ENCODE assay signal across 1 cellular context in the genomic region with DNA sequence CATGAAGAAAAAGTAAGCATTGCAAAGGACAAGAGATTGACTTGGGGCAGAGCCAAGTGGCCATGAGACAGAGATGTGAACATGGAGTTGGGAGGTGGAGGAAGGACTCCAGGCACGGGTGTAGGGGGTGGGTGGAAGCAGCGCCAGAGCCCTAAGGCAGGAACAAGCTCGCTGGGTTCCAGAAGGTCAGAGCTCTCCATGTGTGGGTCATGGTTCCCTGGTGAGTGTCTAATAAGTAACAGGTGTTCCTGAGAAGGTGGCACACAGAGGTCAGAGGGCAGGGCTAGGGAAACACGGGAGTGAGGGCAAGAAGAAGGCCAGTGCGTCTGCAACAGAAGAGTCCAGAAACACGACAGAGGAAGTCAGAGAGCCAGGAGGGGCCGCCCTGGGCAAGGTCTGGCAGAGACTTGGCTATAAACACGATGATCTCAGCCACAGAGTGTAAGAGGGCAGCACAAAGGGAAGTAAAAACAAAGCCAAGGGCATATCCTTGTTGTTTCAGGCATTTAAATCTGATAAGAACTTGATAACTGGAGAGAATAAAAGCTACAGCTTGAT.
TF ChIP-seq lines count a peak whose summit lies in the region.

No MANE protein-coding gene starts in this region.

TF ChIP-seq in GM23338, 12 proteins besides CTCF, POLR2A, EP300 and RAD21 (continued from another document):
- TF ChIP-seq, protein P1, sequence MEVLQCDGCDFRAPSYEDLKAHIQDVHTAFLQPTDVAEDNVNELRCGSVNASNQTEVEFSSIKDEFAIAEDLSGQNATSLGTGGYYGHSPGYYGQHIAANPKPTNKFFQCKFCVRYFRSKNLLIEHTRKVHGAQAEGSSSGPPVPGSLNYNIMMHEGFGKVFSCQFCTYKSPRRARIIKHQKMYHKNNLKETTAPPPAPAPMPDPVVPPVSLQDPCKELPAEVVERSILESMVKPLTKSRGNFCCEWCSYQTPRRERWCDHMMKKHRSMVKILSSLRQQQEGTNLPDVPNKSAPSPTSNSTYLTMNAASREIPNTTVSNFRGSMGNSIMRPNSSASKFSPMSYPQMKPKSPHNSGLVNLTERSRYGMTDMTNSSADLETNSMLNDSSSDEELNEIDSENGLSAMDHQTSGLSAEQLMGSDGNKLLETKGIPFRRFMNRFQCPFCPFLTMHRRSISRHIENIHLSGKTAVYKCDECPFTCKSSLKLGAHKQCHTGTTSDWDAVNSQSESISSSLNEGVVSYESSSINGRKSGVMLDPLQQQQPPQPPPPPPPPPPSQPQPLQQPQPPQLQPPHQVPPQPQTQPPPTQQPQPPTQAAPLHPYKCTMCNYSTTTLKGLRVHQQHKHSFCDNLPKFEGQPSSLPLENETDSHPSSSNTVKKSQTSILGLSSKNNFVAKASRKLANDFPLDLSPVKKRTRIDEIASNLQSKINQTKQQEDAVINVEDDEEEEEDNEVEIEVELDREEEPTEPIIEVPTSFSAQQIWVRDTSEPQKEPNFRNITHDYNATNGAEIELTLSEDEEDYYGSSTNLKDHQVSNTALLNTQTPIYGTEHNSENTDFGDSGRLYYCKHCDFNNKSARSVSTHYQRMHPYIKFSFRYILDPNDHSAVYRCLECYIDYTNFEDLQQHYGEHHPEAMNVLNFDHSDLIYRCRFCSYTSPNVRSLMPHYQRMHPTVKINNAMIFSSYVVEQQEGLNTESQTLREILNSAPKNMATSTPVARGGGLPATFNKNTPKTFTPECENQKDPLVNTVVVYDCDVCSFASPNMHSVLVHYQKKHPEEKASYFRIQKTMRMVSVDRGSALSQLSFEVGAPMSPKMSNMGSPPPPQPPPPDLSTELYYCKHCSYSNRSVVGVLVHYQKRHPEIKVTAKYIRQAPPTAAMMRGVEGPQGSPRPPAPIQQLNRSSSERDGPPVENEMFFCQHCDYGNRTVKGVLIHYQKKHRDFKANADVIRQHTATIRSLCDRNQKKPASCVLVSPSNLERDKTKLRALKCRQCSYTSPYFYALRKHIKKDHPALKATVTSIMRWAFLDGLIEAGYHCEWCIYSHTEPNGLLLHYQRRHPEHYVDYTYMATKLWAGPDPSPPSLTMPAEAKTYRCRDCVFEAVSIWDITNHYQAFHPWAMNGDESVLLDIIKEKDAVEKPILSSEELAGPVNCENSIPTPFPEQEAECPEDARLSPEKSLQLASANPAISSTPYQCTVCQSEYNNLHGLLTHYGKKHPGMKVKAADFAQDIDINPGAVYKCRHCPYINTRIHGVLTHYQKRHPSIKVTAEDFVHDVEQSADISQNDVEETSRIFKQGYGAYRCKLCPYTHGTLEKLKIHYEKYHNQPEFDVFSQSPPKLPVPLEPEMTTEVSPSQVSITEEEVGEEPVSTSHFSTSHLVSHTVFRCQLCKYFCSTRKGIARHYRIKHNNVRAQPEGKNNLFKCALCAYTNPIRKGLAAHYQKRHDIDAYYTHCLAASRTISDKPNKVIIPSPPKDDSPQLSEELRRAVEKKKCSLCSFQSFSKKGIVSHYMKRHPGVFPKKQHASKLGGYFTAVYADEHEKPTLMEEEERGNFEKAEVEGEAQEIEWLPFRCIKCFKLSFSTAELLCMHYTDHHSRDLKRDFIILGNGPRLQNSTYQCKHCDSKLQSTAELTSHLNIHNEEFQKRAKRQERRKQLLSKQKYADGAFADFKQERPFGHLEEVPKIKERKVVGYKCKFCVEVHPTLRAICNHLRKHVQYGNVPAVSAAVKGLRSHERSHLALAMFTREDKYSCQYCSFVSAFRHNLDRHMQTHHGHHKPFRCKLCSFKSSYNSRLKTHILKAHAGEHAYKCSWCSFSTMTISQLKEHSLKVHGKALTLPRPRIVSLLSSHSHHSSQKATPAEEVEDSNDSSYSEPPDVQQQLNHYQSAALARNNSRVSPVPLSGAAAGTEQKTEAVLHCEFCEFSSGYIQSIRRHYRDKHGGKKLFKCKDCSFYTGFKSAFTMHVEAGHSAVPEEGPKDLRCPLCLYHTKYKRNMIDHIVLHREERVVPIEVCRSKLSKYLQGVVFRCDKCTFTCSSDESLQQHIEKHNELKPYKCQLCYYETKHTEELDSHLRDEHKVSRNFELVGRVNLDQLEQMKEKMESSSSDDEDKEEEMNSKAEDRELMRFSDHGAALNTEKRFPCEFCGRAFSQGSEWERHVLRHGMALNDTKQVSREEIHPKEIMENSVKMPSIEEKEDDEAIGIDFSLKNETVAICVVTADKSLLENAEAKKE (CRISPR knock-in tag; IDR thresholded peaks at IDR 0.05): no peak
- TF ChIP-seq STAT1 (IDR thresholded peaks at IDR 0.05; ENCODE audit: unreplicated experiment) (no peak), CREB1 (CRISPR knock-in tag; IDR thresholded peaks at IDR 0.05; ENCODE audit: low read depth) (no peak), ZNF114 (CRISPR knock-in tag; IDR thresholded peaks at IDR 0.05) (no peak), NANOG (IDR thresholded peaks at IDR 0.05; ENCODE audit: borderline replicate concordance) (no peak), EZH2phosphoT487 (IDR thresholded peaks at IDR 0.05; ENCODE audit: unreplicated experiment) (no peak), JUNB (IDR thresholded peaks at IDR 0.05; ENCODE audit: unreplicated experiment) (no peak), POLR2AphosphoS5 (IDR thresholded peaks at IDR 0.05; ENCODE audit: low read depth) (no peak)
